Comparison of ENCODE assay signal across 32 cellular contexts in genomic region chr2:45138904-45139303, GRCh38.
"Had no signal": no experiment of that assay in that cellular context is flagged by ENCODE, and none has a peak within 500 bp of the region (broad histone marks: within the 10 kb centered on the region; RNA-seq: fewer than 3 reads in every experiment).

No MANE protein-coding gene starts in this region.

- DNase-seq: dermis blood vessel endothelial cell; effector memory CD4-positive, alpha-beta T cell; erythroblast; esophagus squamous epithelium; foreskin melanocyte; glutamatergic neuron; heart right ventricle; hypothalamus; mucosa of descending colon; naive B cell; occipital lobe; ovary; posterior cingulate gyrus; psoas muscle; right cardiac atrium; sigmoid colon; stimulated activated CD4-positive, alpha-beta T cell treated with anti-CD3 and anti-CD28 coated beads, Interleukin-2, amount 100 ng/mL, for 24 hours; stimulated activated CD4-positive, alpha-beta T cell treated with anti-CD3 and anti-CD28 coated beads, Interleukin-4, amount 100 ng/mL, for 24 hours; stimulated activated naive CD4-positive, alpha-beta T cell treated with Interleukin-2 at 50 U/mL for 16 hours; stomach; tibial artery; upper lobe of left lung had no signal

- H3K27ac Mint-ChIP-seq: memory B cell; mesothelial cell of epicardium; natural killer cell treated with Interleukin-12 subunit alpha and Interleukin-12 subunit beta and Interleukin-15 and Interleukin-18, amount 100 ng/mL, for 72 hours; stimulated activated effector memory CD8-positive, alpha-beta T cell treated with anti-CD3 and anti-CD28 coated beads, Interleukin-12 subunit alpha, Interleukin-12 subunit beta, amount 100 ng/mL, for 72 hours had no signal

- H3K4me3 ChIP-seq: coronary artery, esophagus squamous epithelium, heart right ventricle, lung, mucosa of descending colon, ovary, psoas muscle, sigmoid colon, stomach, tibial artery, upper lobe of left lung had no signal

- H3K9me3 ChIP-seq: esophagus squamous epithelium, heart right ventricle, mucosa of descending colon, ovary, psoas muscle, sigmoid colon, stomach, tibial artery, upper lobe of left lung had no signal

- FAIRE-seq: endometrium, keratinocyte, urothelium cell line had no signal

- ATAC-seq: heart right ventricle; left lobe of liver; mucosa of descending colon; natural killer cell treated with Interleukin-12 subunit alpha and Interleukin-12 subunit beta and Interleukin-15 and Interleukin-18, amount 100 ng/mL, for 72 hours; psoas muscle; right cardiac atrium; stimulated activated effector memory CD8-positive, alpha-beta T cell treated with anti-CD3 and anti-CD28 coated beads, Interleukin-12 subunit alpha, Interleukin-12 subunit beta, amount 100 ng/mL, for 72 hours had no signal

- H3K27me3 ChIP-seq: ovary, upper lobe of left lung had no signal

- H3K9me3 Mint-ChIP-seq: memory B cell; mesothelial cell of epicardium; naive B cell; natural killer cell treated with Interleukin-12 subunit alpha and Interleukin-12 subunit beta and Interleukin-15 and Interleukin-18, amount 100 ng/mL, for 72 hours; stimulated activated effector memory CD8-positive, alpha-beta T cell treated with anti-CD3 and anti-CD28 coated beads, Interleukin-12 subunit alpha, Interleukin-12 subunit beta, amount 100 ng/mL, for 72 hours had no signal

- H3K27ac ChIP-seq: coronary artery, esophagus squamous epithelium, heart right ventricle, ovary, psoas muscle, sigmoid colon, stomach, tibial artery, upper lobe of left lung had no signal

- H3K36me3 ChIP-seq: esophagus squamous epithelium, heart right ventricle, ovary, sigmoid colon, stomach, tibial artery, upper lobe of left lung had no signal

- H3K4me1 ChIP-seq: esophagus squamous epithelium, psoas muscle, sigmoid colon, stomach, tibial artery, upper lobe of left lung had no signal

- H3K4me3 Mint-ChIP-seq: memory B cell; mesothelial cell of epicardium; naive B cell; natural killer cell treated with Interleukin-12 subunit alpha and Interleukin-12 subunit beta and Interleukin-15 and Interleukin-18, amount 100 ng/mL, for 72 hours; stimulated activated effector memory CD8-positive, alpha-beta T cell treated with anti-CD3 and anti-CD28 coated beads, Interleukin-12 subunit alpha, Interleukin-12 subunit beta, amount 100 ng/mL, for 72 hours had no signal

- H3K36me3 Mint-ChIP-seq: memory B cell; mesothelial cell of epicardium; naive B cell; natural killer cell treated with Interleukin-12 subunit alpha and Interleukin-12 subunit beta and Interleukin-15 and Interleukin-18, amount 100 ng/mL, for 72 hours; stimulated activated effector memory CD8-positive, alpha-beta T cell treated with anti-CD3 and anti-CD28 coated beads, Interleukin-12 subunit alpha, Interleukin-12 subunit beta, amount 100 ng/mL, for 72 hours had no signal

- H3K4me1 Mint-ChIP-seq: mesothelial cell of epicardium; stimulated activated effector memory CD8-positive, alpha-beta T cell treated with anti-CD3 and anti-CD28 coated beads, Interleukin-12 subunit alpha, Interleukin-12 subunit beta, amount 100 ng/mL, for 72 hours had no signal
